Comparison of ENCODE assay signal across 20 cellular contexts in the genomic region with DNA sequence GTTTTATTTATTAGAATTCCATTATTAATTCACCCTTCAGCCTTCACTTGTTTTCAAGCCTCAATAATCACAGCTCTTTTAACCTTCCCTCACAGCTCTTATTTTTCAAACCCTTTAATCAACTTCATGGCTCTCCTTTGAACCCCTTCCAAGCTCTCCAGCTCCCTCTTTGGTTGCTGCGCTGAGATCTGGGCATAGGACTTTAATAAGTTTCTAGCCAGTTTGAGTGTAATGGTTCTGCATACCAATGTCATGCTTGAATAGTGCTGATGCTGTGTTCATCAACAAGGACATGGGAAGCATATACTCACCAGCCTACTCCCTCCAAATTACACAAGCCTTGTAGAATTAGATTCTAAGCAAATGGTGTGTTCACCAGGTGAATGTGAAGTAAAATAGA. TPM values are rescaled to one million over a fixed set of nuclear protein-coding genes. Genes with fewer than 3 reads are reported as not detected.
A peak's percentile ranks its signal among the peaks of the same experiment; 100 is the strongest.
DNase-seq lines count a peak whose midpoint lies in the region; ATAC-seq, FAIRE-seq and TF ChIP-seq lines count a peak whose summit lies in the region.
"Had no signal": no experiment of that assay in that cellular context is flagged by ENCODE, and none has a peak within 500 bp of the region (broad histone marks: within the 10 kb centered on the region; RNA-seq: fewer than 3 reads in every experiment).

No MANE protein-coding gene starts in this region.

- no peak overlapping the region for H2BK20ac ChIP-seq in H1 (ENCODE audit: low read length)

- POLR2A ChIA-PET in H1 (lab: Charles Lee; ENCODE audit: partially characterized antibody), result no interaction called here

- no peak overlapping the region for H2BK15ac ChIP-seq in H1 (ENCODE audit: low read length)

- no peak overlapping the region for H4K5ac ChIP-seq in H1 (ENCODE audit: insufficient read length, low read depth, low read length)

- H2BK12ac ChIP-seq in H1 (ENCODE audit: low read depth, low read length), result no peak overlapping the region

- no peak for TF ChIP-seq POLR2A in NB4 (IDR thresholded peaks at IDR 0.05; ENCODE audit: extremely low read depth, insufficient read length)
- TF ChIP-seq POLR2A in H1 (IDR thresholded peaks at IDR 0.05; ENCODE audit: control extremely low read depth in 1 of 2, low read depth in 2 of 2, low read length in 2 of 2), result no peak
- no peak for TF ChIP-seq POLR2A in ovary (IDR thresholded peaks at IDR 0.05)

- H3K18ac ChIP-seq in H1 (ENCODE audit: extremely low read depth, low read length), result no peak overlapping the region

- CTCF ChIA-PET in H1 (lab: Charles Lee; ENCODE audit: partially characterized antibody), result interaction anchor here (0.6 to 3.8 kb wide), 8 partner anchors 11 to 152 kb away, joined by 3 to 25 read pairs (median 4); no protein-coding TSS in a partner anchor

- no peak overlapping the region for H2AFZ ChIP-seq in H1 (ENCODE audit: low read length)

- peak; percentile 8; the same call in 1 of the 2 replicates for TF ChIP-seq CTCF in AG10803 (conservative IDR thresholded peaks at IDR 0.05; ENCODE audit: low read length)
- TF ChIP-seq CTCF in NB4 (IDR thresholded peaks at IDR 0.05; ENCODE audit: low read depth, low read length), result peak; percentile 28
- TF ChIP-seq CTCF in H1 (IDR thresholded peaks at IDR 0.05; ENCODE audit: control extremely low read depth in 1 of 3, insufficient read depth in 1 of 3, low read depth in 1 of 3, low read length in 3 of 3), result peak in 1 of 3 experiments; percentile 18; a peak in 1 of 4 replicates
- TF ChIP-seq CTCF in ovary (IDR thresholded peaks at IDR 0.05), result no peak

- 74% methylated on average over 1 of the region's 1 CpG; no CpG with 5 or more reads in 1 of the 2 experiments for WGBS in H1 (ENCODE audit: extremely low coverage in 1 of 2, insufficient coverage in 1 of 2, insufficient read length in 1 of 2, insufficient replicate concordance in 2 of 2, low coverage in 1 of 2, low lambda C conversion rate in 2 of 2, missing lambda C conversion rate in 1 of 2), 2 experiments
- 8 to 37% (median 30%) methylated on average over 1 of the region's 1 CpG for WGBS in ovary, 3 donors

- no peak overlapping the region for H2AK5ac ChIP-seq in H1 (ENCODE audit: low read depth, low read length)

- H2BK5ac ChIP-seq in H1 (ENCODE audit: low read depth, low read length), result no peak overlapping the region

- H4K8ac ChIP-seq in H1 (ENCODE audit: extremely low read depth, insufficient read depth, low read length), result no peak overlapping the region

- no peak for FAIRE-seq in H1 (lab: Jason Lieb, UNC)
- FAIRE-seq: K562 had no signal

- H3K9me3 ChIP-seq in H1 (ENCODE audit: insufficient read depth in 2 of 2, low read depth in 1 of 2, low read length in 1 of 2) (no peaks in the 10 kb centered on the region; a peak in 1 of 4 replicates), ovary (no peaks in the 10 kb centered on the region)
- H3K9me3 ChIP-seq: adrenal gland, esophagus squamous epithelium, uterus had no signal

- peaks cover 2% of the 10 kb centered on the region; the same call in 1 of the 2 replicates for H3K23me2 ChIP-seq in H1 (ENCODE audit: low read depth, low read length)

- no peak overlapping the region for H3K9ac ChIP-seq in H1 (replicated peaks in 1 of 4; ENCODE audit: extremely low read depth in 1 of 4, low read depth in 3 of 4, low read length in 3 of 4)

- H3K79me1 ChIP-seq in H1 (ENCODE audit: low read depth, low read length), result no peaks in the 10 kb centered on the region

- H3K79me2 ChIP-seq in H1 (ENCODE audit: control insufficient read depth in 1 of 2, insufficient read depth in 2 of 2, low read length in 2 of 2), result no peaks in the 10 kb centered on the region

- intact Hi-C loops in ovary (cut with DNase I), result no loop called here

- H3K23ac ChIP-seq in H1 (ENCODE audit: insufficient read length), result no peak overlapping the region

- DNase-seq in AG10803 (ENCODE audit: low read depth) (peak; percentile 7), NB4 (ENCODE audit: low read depth) (peak; percentile 22), H1 (ENCODE audit: low read depth in 1 of 2, low spot score in 2 of 2) (no peak), left kidney (ENCODE audit: low read depth, low spot score) (peak; percentile 88), ovary (no peak), mesenteric fat pad (ENCODE audit: low spot score) (no peak), NCI-H1092 (lab: John Stamatoyannopoulos, UW) (no peak)
- DNase-seq: adrenal gland, Calu3, cortex of kidney, esophagus squamous epithelium, GF-D8, naive B cell, NCI-H1436, NCI-H446, OCI-M1, uterus had no signal

- no peak overlapping the region for H3K14ac ChIP-seq in H1 (ENCODE audit: insufficient read length)

- TF ChIP-seq EP300 in H1 (IDR thresholded peaks at IDR 0.05; ENCODE audit: borderline replicate concordance in 1 of 2, low read depth in 2 of 2, low read length in 2 of 2) (no peak), ovary (IDR thresholded peaks at IDR 0.05) (no peak)

- H3K4ac ChIP-seq in H1 (replicated peaks; ENCODE audit: insufficient read length, low read depth, low read length), result no peak overlapping the region

- no peak overlapping the region for H3K4me2 ChIP-seq in H1 (ENCODE audit: insufficient read depth in 1 of 2, low read depth in 2 of 2, low read length in 2 of 2)

- H3K36me3 ChIP-seq in H1 (ENCODE audit: control insufficient read depth in 2 of 4, insufficient read depth in 4 of 4, low read length in 3 of 4) (no peaks in the 10 kb centered on the region), ovary (no peaks in the 10 kb centered on the region)
- H3K36me3 ChIP-seq: adrenal gland, esophagus squamous epithelium, uterus had no signal

- H4K91ac ChIP-seq in H1 (replicated peaks; ENCODE audit: insufficient read length, low read length), result no peak overlapping the region

- H3K27ac ChIP-seq in H1 (ENCODE audit: low read depth, low read length) (no peak overlapping the region), ovary (no peak overlapping the region)
- H3K27ac ChIP-seq: adrenal gland, esophagus squamous epithelium, HL-60, uterus had no signal

- no peak overlapping the region for H3K56ac ChIP-seq in H1 (replicated peaks; ENCODE audit: insufficient read length, low read depth, low read length)

- TF ChIP-seq RAD21 in H1 (IDR thresholded peaks at IDR 0.05 in 1 of 2, conservative IDR thresholded peaks at IDR 0.05 in 1 of 2; ENCODE audit: low read depth in 2 of 2, low read length in 2 of 2), result peak; percentile 11 to 24; a peak in 2 of 4 replicates

- H4K20me1 ChIP-seq in H1 (replicated peaks in 1 of 2; ENCODE audit: control insufficient read depth in 1 of 2, insufficient read depth in 2 of 2, low read length in 2 of 2), result no peaks in the 10 kb centered on the region

- no peak for ATAC-seq in HG02884 (IDR thresholded peaks at IDR 0.05; ENCODE audit: unreplicated experiment)
- ATAC-seq: K562 had no signal

- H2BK120ac ChIP-seq in H1 (replicated peaks; ENCODE audit: low read depth, low read length), result no peak overlapping the region

- H3K4me3 ChIP-seq in AG10803 (ENCODE audit: low read length), result no peak overlapping the region
- H3K4me3 ChIP-seq in NB4 (ENCODE audit: low read depth, low read length), result no peak overlapping the region
- no peak overlapping the region for H3K4me3 ChIP-seq in H1 (ENCODE audit: extremely low read depth in 1 of 4, insufficient read depth in 2 of 4, low read depth in 3 of 4, low read length in 4 of 4)
- no peak overlapping the region for H3K4me3 ChIP-seq in ovary
- H3K4me3 ChIP-seq: adrenal gland, esophagus squamous epithelium, K562, uterus had no signal

- peaks cover 4 to 16% (median 13%) of the 10 kb centered on the region in 4 experiments for H3K27me3 ChIP-seq in H1 (replicated peaks in 1 of 4; ENCODE audit: control insufficient read depth in 3 of 4, extremely low read depth in 1 of 4, insufficient read depth in 3 of 4, low read length in 3 of 4)
- no peaks in the 10 kb centered on the region for H3K27me3 ChIP-seq in ovary
- H3K27me3 ChIP-seq: adrenal gland, uterus had no signal

- H3K4me1 ChIP-seq in H1 (replicated peaks in 1 of 4; ENCODE audit: control insufficient read depth in 3 of 4, insufficient read depth in 4 of 4, low read length in 3 of 4) (peaks cover 0 to 4% (median 0%) of the 10 kb centered on the region in 4 experiments; a peak in 1 of 7 replicates), ovary (ENCODE audit: insufficient read depth) (peaks cover 6% of the 10 kb centered on the region)
- H3K4me1 ChIP-seq: adrenal gland, uterus had no signal

TF ChIP-seq in H1, 55 proteins besides CTCF, POLR2A, EP300 and RAD21 (continues in another document):
- no peak for TF ChIP-seq FOSL1 (IDR thresholded peaks at IDR 0.05; ENCODE audit: insufficient read depth, low read depth, low read length)
- TF ChIP-seq, protein P1, sequence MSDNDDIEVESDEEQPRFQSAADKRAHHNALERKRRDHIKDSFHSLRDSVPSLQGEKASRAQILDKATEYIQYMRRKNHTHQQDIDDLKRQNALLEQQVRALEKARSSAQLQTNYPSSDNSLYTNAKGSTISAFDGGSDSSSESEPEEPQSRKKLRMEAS (IDR thresholded peaks at IDR 0.05), result no peak
- no peak for TF ChIP-seq KDM1A (IDR thresholded peaks at IDR 0.05; ENCODE audit: borderline replicate concordance, low read length)
- TF ChIP-seq CTBP2 (IDR thresholded peaks at IDR 0.05; ENCODE audit: borderline replicate concordance, insufficient read depth, insufficient read length, low read length), result no peak

RNA-seq across cellular contexts. Expression of a gene that starts 3.5 kb away (rescaled TPM):
- 3.4 and 3.9 TPM in 2 replicates for total RNA-seq in H1 (2021; fragmentation: NEBNext Ultra II Directional; extraction: Animal tissue kit (Norgen Biotek cat#: 25700))
- polyA plus RNA-seq in H1 (2011; rRNA removed) (3.7 and 5.4 TPM in 2 replicates), ovary (10 to 100 TPM in 1 of 2 donors, 1 to 10 TPM in 1; 6.8 to 11.5 TPM)
- polyA plus RNA-seq in H1 (2011; cell fraction: cytosol; rRNA removed), result 4.5 TPM
- polyA plus RNA-seq in H1 (2011; cell fraction: nucleus; rRNA removed), result 8.3 TPM
- 4.8 to 8.3 TPM (median 7.1 TPM) in 4 replicates for polyA plus RNA-seq in H1 (2012, experiment 1 of 2)
- polyA plus RNA-seq in H1 (2012, experiment 2 of 2), result 3.2 TPM
- polyA plus RNA-seq in H1 (2013, experiment 1 of 2), result 5.7 TPM
- 6.7 TPM for polyA plus RNA-seq in H1 (2013, experiment 2 of 2)
- 0.82 and 4.0 TPM in 2 replicates for polyA minus RNA-seq in H1 (2011; rRNA and poly(A)+ RNA removed)
- 4.0 TPM for polyA minus RNA-seq in H1 (2011; cell fraction: cytosol; rRNA and poly(A)+ RNA removed)
- polyA minus RNA-seq in H1 (2011; cell fraction: nucleus; rRNA and poly(A)+ RNA removed), result 4.8 TPM
- total RNA-seq in ovary (10 to 100 TPM in 6 of 7 donors, 1 to 10 TPM in 1; 6.2 to 31.0 (median 20.3) TPM), mesenteric fat pad (4.2 TPM)
- total RNA-seq: Calu3, K562 had no signal

RNA-seq across cellular contexts. Expression of a gene that starts 55.5 kb away (rescaled TPM):
- 2.8 and 3.2 TPM in 2 replicates for total RNA-seq in H1 (2021; fragmentation: NEBNext Ultra II Directional; extraction: Animal tissue kit (Norgen Biotek cat#: 25700))
- polyA plus RNA-seq in H1 (2011; rRNA removed) (2.8 and 5.2 TPM in 2 replicates), ovary (10 to 100 TPM in 1 of 2 donors, 1 to 10 TPM in 1; 8.0 to 46.2 TPM)
- 3.7 TPM for polyA plus RNA-seq in H1 (2011; cell fraction: cytosol; rRNA removed)
- 16.5 TPM for polyA plus RNA-seq in H1 (2011; cell fraction: nucleus; rRNA removed)
- polyA plus RNA-seq in H1 (2012, experiment 1 of 2), result 1.8 to 3.9 TPM (median 3.1 TPM) in 4 replicates
- polyA plus RNA-seq in H1 (2012, experiment 2 of 2), result 2.1 TPM
- 4.0 TPM for polyA plus RNA-seq in H1 (2013, experiment 1 of 2)
- 3.3 TPM for polyA plus RNA-seq in H1 (2013, experiment 2 of 2)
- 0.15 and 0.79 TPM in 2 replicates for polyA minus RNA-seq in H1 (2011; rRNA and poly(A)+ RNA removed)
- 4.3 TPM for polyA minus RNA-seq in H1 (2011; cell fraction: cytosol; rRNA and poly(A)+ RNA removed)
- 5.1 TPM for polyA minus RNA-seq in H1 (2011; cell fraction: nucleus; rRNA and poly(A)+ RNA removed)
- total RNA-seq in ovary (100 to 1,000 TPM in 1 of 7 donors, 10 to 100 TPM in 6; 12.2 to 104 (median 55.3) TPM), mesenteric fat pad (27.3 TPM)

Comparison
In these comparisons a context has a peak if more than half of its experiments do, and no peak if none do; other contexts are left out.
1. DNase-seq: peak in AG10803 (single experiment), NB4 (single experiment) and left kidney (single experiment); none in H1 (0 of 2), ovary (0 of 5), mesenteric fat pad (single experiment) and NCI-H1092 (single experiment).
2. CTCF ChIP-seq: peak in AG10803 (single experiment) and NB4 (single experiment); none in ovary (0 of 3).